24 cellular contexts compared by ENCODE assay signal in genomic region chr6:12318749-12319148, GRCh38. TPM values are rescaled to one million over a fixed set of nuclear protein-coding genes. Genes with fewer than 3 reads are reported as not detected.
"Had no signal": no experiment of that assay in that cellular context is flagged by ENCODE, and none has a peak within 500 bp of the region (broad histone marks: within the 10 kb centered on the region; RNA-seq: fewer than 3 reads in every experiment).

No MANE protein-coding gene starts in this region.

- H3K9me3 ChIP-seq: SJCRH30 had no signal

- H3K27me3 ChIP-seq: Peyer's patch, SJCRH30 had no signal

- H3K36me3 ChIP-seq: Peyer's patch, SJCRH30 had no signal

- ATAC-seq: PC-3, Right ventricle myocardium inferior, SK-N-SH treated with all-trans-retinoic acid at 6 μM for 48 hours had no signal

- H3K4me3 ChIP-seq: Peyer's patch, SJCRH30 had no signal

- DNase-seq: Karpas-422; KG1; MV-4-11; NCI-H1048; NCI-H1105; NCI-H1417; NCI-H1436 treated with DMSO at 0.1 percent for 48 hours; NCI-H1694; NCI-H187 treated with DMSO at 0.1 percent for 48 hours; NCI-H2029 treated with DMSO at 0.1 percent for 48 hours; NCI-H2227 treated with DMSO at 0.1 percent for 48 hours; NCI-H510A; NCI-H524 treated with DMSO at 0.1 percent for 48 hours; NCI-H69; NCI-H774; NK-92 treated with Interleukin-12 subunit alpha and Interleukin-12 subunit beta, amount 100 ng/mL, for 24 hours; PC-3; Peyer's patch; SHP77 treated with DMSO at 0.1 percent for 48 hours; SJCRH30; T-helper 1 cell had no signal

- H3K27ac ChIP-seq: Peyer's patch, SJCRH30 had no signal

- H3K4me1 ChIP-seq: Peyer's patch, SJCRH30 had no signal

RNA-seq across cellular contexts. Expression of gene EDN1, which starts 28.6 kb away (rescaled TPM):
- total RNA-seq: OCI-LY7 had no signal
